ENCODE assay signal across 8 cellular contexts in the genomic region with DNA sequence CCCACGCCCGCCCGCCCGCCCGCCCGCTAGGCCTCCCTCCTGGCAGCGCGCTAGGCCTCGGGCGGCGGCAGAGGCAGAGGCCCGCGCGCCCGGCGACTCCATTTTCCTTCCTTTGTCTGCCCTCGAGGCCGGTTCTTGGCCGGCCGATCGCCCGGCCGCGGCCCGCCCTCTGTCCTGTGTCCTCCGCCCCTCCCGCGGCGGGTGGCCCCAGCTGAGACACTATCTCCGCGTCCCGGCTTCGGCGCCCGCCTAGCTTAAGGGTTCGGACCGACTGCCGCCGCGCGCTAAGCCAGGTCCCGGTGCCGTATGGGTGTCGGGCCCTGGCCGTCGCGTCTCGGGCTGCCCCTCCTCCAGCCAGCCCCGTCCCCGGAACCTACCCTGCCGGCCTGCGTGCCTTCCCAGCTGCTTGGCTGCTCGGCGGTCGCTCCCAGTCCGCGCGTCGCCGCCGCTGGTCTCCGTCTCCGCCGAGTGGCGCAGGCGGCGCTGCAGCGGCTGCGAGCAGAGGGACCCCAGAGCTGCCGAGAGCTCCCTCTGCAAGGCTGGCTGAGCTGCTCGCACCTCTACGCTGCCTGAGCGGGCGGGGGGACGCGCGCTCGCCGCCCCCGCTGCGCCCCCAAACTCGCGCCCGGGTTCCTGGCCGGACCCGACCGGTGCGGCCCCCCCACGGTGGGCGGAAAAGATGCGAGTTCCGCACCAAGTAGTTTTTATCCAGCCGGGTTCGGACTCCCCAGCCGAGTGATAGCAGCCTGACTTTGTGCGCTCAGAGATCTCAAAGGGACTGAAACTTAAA. TPM values are rescaled to one million over a fixed set of nuclear protein-coding genes. Genes with fewer than 3 reads are reported as not detected.
DNase-seq lines count a peak whose midpoint lies in the region; ATAC-seq and TF ChIP-seq lines count a peak whose summit lies in the region.

No MANE protein-coding gene starts in this region.

- peaks cover 17% of the 10 kb centered on the region for H4K20me1 ChIP-seq in GM23338 (replicated peaks; ENCODE audit: insufficient read depth)
- peaks cover 48% of the 10 kb centered on the region for H4K20me1 ChIP-seq in Loucy (ENCODE audit: insufficient read depth, low read length, poor library complexity, severe bottlenecking)

- no peak for TF ChIP-seq RAD21 in liver (IDR thresholded peaks at IDR 0.05)

- no peaks in the 10 kb centered on the region for H3K9me3 Mint-ChIP-seq in GM23338

- peaks cover 21% of the 10 kb centered on the region for H3K4me1 Mint-ChIP-seq in GM23338

- peak overlapping the region; percentile 85 for H3K4me3 Mint-ChIP-seq in GM23338

- H2AFZ ChIP-seq in GM23338 (peak overlapping the region; percentile 58; the same call in 1 of the 2 replicates), Loucy (ENCODE audit: low read length) (peak overlapping the region; percentile 84)

- no peaks in the 10 kb centered on the region for H3K27me3 ChIP-seq in GM23338 (ENCODE audit: insufficient read depth)
- peaks cover 8% of the 10 kb centered on the region for H3K27me3 ChIP-seq in Loucy (ENCODE audit: insufficient read depth, low read length, poor library complexity, severe bottlenecking)
- no peaks in the 10 kb centered on the region for H3K27me3 ChIP-seq in liver (ENCODE audit: control insufficient read depth in 4 of 4, insufficient read depth in 4 of 4, low read length in 3 of 4)

- DNase-seq in GM12865 (ENCODE audit: low read depth) (peak; percentile 84), GM23338 (ENCODE audit: low spot score) (peak; percentile 74), dedifferentiated amniotic fluid mesenchymal stem cell (ENCODE audit: extremely low spot score) (peak; percentile 19), OCI-M2 (lab: John Stamatoyannopoulos, UW; ENCODE audit: unreplicated experiment) (no peak)
- peak; percentile 70 for DNase-seq in activated CD4-positive, alpha-beta T cell treated with anti-CD3 and anti-CD28 coated beads for 48 hours
- DNase-seq in stimulated activated CD4-positive, alpha-beta T cell treated with anti-CD3 and anti-CD28 coated beads, TNF-alpha, amount 100 ng/mL, for 1 hour (ENCODE audit: low read depth in 3 of 3, low spot score in 1 of 3), result peak; percentile 15 to 42 (median 32)

- H3K4me2 ChIP-seq in GM23338, result peak overlapping the region; percentile 90
- peak overlapping the region; percentile 86 for H3K4me2 ChIP-seq in Loucy (ENCODE audit: low read depth, low read length, poor library complexity, severe bottlenecking)

- peaks cover 81% of the 10 kb centered on the region for H3K79me2 ChIP-seq in GM23338 (replicated peaks; ENCODE audit: insufficient read depth)
- H3K79me2 ChIP-seq in Loucy (ENCODE audit: insufficient read depth, low read length), result peaks cover 88% of the 10 kb centered on the region

- H3K4me3 ChIP-seq in GM12865 (ENCODE audit: low read depth, low read length), result peak overlapping the region; percentile 96
- H3K4me3 ChIP-seq in GM23338, result peak overlapping the region; percentile 78
- peak overlapping the region; percentile 92 for H3K4me3 ChIP-seq in Loucy (ENCODE audit: low read length, poor library complexity, severe bottlenecking)
- peak overlapping the region; percentile 77 to 97 (median 85) for H3K4me3 ChIP-seq in liver (ENCODE audit: low read depth in 1 of 3, low read length in 3 of 3)

- peaks cover 4% of the 10 kb centered on the region; the same call in 1 of the 3 replicates for H3K36me3 Mint-ChIP-seq in GM23338 (ENCODE audit: low read depth)

- H3K9ac ChIP-seq in Loucy (ENCODE audit: low read depth, low read length, poor library complexity, severe bottlenecking), result peak overlapping the region; percentile 91
- H3K9ac ChIP-seq in liver (ENCODE audit: low read depth in 1 of 2, low read length in 2 of 2), result peak overlapping the region; percentile 46 to 80

- H3F3A ChIP-seq in GM23338 (replicated peaks; ENCODE audit: low read depth) (peaks cover 13% of the 10 kb centered on the region; the same call in 1 of the 2 replicates), Loucy (ENCODE audit: low read depth) (0 out of 2 replicates have a peak, but pooled peaks cover 8% of the 10 kb centered on the region)

- H3K9me3 ChIP-seq in Loucy (ENCODE audit: insufficient read depth, low read depth, low read length), result no peaks in the 10 kb centered on the region
- no peaks in the 10 kb centered on the region for H3K9me3 ChIP-seq in liver (ENCODE audit: control insufficient read depth in 4 of 4, low read length in 3 of 4)

- H3K9me2 ChIP-seq in GM23338 (ENCODE audit: insufficient read depth) (no peaks in the 10 kb centered on the region), Loucy (replicated peaks; ENCODE audit: low read depth, low read length) (no peaks in the 10 kb centered on the region)

- ATAC-seq in GM23338, result peak; percentile 47

- peaks cover 2% of the 10 kb centered on the region for H3K27me3 Mint-ChIP-seq in GM23338 (ENCODE audit: insufficient read depth, low read depth, poor library complexity)

- H3K36me3 ChIP-seq in GM23338 (ENCODE audit: insufficient read depth) (no peaks in the 10 kb centered on the region; the same call in 1 of the 2 replicates), Loucy (ENCODE audit: insufficient read depth, low read length) (no peaks in the 10 kb centered on the region), liver (ENCODE audit: control insufficient read depth in 4 of 4, insufficient read depth in 3 of 4, low read depth in 1 of 4, low read length in 3 of 4) (no peaks in the 10 kb centered on the region)

- peaks cover 16% of the 10 kb centered on the region for H3K4me1 ChIP-seq in GM23338 (ENCODE audit: insufficient read depth)
- H3K4me1 ChIP-seq in Loucy (ENCODE audit: insufficient read depth, low read length, poor library complexity, severe bottlenecking), result peaks cover 35% of the 10 kb centered on the region
- peaks cover 4 to 37% (median 29%) of the 10 kb centered on the region in 4 donors for H3K4me1 ChIP-seq in liver (ENCODE audit: control insufficient read depth in 4 of 4, insufficient read depth in 4 of 4, low read length in 3 of 4)

- peak overlapping the region; percentile 99 for H3K27ac ChIP-seq in GM23338 (ENCODE audit: low read depth)
- peak overlapping the region; percentile 94 to 96 for H3K27ac ChIP-seq in liver (ENCODE audit: low read depth in 1 of 2, low read length in 2 of 2)

- under 1% methylated on average over 96 of the region's 96 CpGs for WGBS in liver

- TF ChIP-seq CTCF in GM12865 (IDR thresholded peaks at IDR 0.05; ENCODE audit: insufficient read depth, low read depth, low read length, missing control alignments) (peak; percentile 25), GM23338 (conservative IDR thresholded peaks at IDR 0.05; ENCODE audit: low read depth in 2 of 2) (peak in 1 of 2 experiments; percentile 46; a peak in 2 of 4 replicates), Loucy (conservative IDR thresholded peaks at IDR 0.05; ENCODE audit: low read length) (peak; percentile 39), liver (IDR thresholded peaks at IDR 0.05; ENCODE audit: low read depth, low read length, missing input control) (no peak)

- H3K27ac Mint-ChIP-seq in GM23338, result peak overlapping the region; percentile 93

TF ChIP-seq in GM23338, 12 proteins besides CTCF, POLR2A, EP300 and RAD21:
- TF ChIP-seq POLR2AphosphoS5 (IDR thresholded peaks at IDR 0.05; ENCODE audit: low read depth) (peak; percentile 69), ZNF114 (CRISPR knock-in tag; IDR thresholded peaks at IDR 0.05) (no peak), EZH2 (IDR thresholded peaks at IDR 0.05; ENCODE audit: low read depth, unreplicated experiment) (no peak), NANOG (IDR thresholded peaks at IDR 0.05; ENCODE audit: borderline replicate concordance) (no peak)

TF ChIP-seq in liver, 16 proteins besides CTCF, POLR2A, EP300 and RAD21 (continues in another document):
- TF ChIP-seq FOXA2 (IDR thresholded peaks at IDR 0.05), result no peak
- no peak for TF ChIP-seq TAF1 (conservative IDR thresholded peaks at IDR 0.05)
- no peak for TF ChIP-seq RXRA (IDR thresholded peaks at IDR 0.05)
- no peak for TF ChIP-seq EGR1 (IDR thresholded peaks at IDR 0.05; ENCODE audit: low read depth in 2 of 2)
- no peak for TF ChIP-seq JUND (IDR thresholded peaks at IDR 0.05)
- TF ChIP-seq HNF4G (IDR thresholded peaks at IDR 0.05), result no peak
- no peak for TF ChIP-seq NR2F2 (IDR thresholded peaks at IDR 0.05)
- TF ChIP-seq YY1 (IDR thresholded peaks at IDR 0.05), result no peak
- TF ChIP-seq, protein P1, sequence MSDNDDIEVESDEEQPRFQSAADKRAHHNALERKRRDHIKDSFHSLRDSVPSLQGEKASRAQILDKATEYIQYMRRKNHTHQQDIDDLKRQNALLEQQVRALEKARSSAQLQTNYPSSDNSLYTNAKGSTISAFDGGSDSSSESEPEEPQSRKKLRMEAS (IDR thresholded peaks at IDR 0.05), result no peak
- TF ChIP-seq, protein P2, sequence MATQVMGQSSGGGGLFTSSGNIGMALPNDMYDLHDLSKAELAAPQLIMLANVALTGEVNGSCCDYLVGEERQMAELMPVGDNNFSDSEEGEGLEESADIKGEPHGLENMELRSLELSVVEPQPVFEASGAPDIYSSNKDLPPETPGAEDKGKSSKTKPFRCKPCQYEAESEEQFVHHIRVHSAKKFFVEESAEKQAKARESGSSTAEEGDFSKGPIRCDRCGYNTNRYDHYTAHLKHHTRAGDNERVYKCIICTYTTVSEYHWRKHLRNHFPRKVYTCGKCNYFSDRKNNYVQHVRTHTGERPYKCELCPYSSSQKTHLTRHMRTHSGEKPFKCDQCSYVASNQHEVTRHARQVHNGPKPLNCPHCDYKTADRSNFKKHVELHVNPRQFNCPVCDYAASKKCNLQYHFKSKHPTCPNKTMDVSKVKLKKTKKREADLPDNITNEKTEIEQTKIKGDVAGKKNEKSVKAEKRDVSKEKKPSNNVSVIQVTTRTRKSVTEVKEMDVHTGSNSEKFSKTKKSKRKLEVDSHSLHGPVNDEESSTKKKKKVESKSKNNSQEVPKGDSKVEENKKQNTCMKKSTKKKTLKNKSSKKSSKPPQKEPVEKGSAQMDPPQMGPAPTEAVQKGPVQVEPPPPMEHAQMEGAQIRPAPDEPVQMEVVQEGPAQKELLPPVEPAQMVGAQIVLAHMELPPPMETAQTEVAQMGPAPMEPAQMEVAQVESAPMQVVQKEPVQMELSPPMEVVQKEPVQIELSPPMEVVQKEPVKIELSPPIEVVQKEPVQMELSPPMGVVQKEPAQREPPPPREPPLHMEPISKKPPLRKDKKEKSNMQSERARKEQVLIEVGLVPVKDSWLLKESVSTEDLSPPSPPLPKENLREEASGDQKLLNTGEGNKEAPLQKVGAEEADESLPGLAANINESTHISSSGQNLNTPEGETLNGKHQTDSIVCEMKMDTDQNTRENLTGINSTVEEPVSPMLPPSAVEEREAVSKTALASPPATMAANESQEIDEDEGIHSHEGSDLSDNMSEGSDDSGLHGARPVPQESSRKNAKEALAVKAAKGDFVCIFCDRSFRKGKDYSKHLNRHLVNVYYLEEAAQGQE (IDR thresholded peaks at IDR 0.05), result no peak

RNA-seq across cellular contexts. Expression of a gene that starts 0.8 kb away (rescaled TPM):
- 64.5 and 81.0 TPM in 2 replicates for total RNA-seq in GM23338 (2014; rRNA removed; shearing (Covaris generic))
- polyA plus RNA-seq in GM23338 (2016; fragmentation: Nextera tagmentation; extraction: Ambion mirVana), result 67.7 and 72.3 TPM in 2 replicates
- total RNA-seq in liver, result 10 to 100 TPM; 16.1 to 35.3 TPM
- polyA plus RNA-seq in liver, result 10 to 100 TPM; 10.1 to 14.9 TPM

RNA-seq across cellular contexts. Expression of a gene that starts 34.5 kb away (rescaled TPM):
- 7.4 and 22.4 TPM in 2 replicates for total RNA-seq in GM23338 (2014; rRNA removed; shearing (Covaris generic))
- polyA plus RNA-seq in GM23338 (2016; fragmentation: Nextera tagmentation; extraction: Ambion mirVana) (6.8 and 7.6 TPM in 2 replicates), liver (10 to 100 TPM in 1 of 2 donors, 1 to 10 TPM in 1; 7.6 to 13.8 TPM)
- total RNA-seq in liver, result 10 to 100 TPM; 16.8 to 25.2 TPM
